1 cellular context compared by ENCODE assay signal in genomic region chrX:154444755-154445246, GRCh38.
TF ChIP-seq lines count a peak whose summit lies in the region.

No MANE protein-coding gene starts in this region.

TF ChIP-seq in GM12878, 131 proteins besides CTCF, POLR2A, EP300 and RAD21:
- no peak for TF ChIP-seq IKZF1 (conservative IDR thresholded peaks at IDR 0.05)
